Comparison of ENCODE assay signal across 10 cellular contexts in the genomic region with DNA sequence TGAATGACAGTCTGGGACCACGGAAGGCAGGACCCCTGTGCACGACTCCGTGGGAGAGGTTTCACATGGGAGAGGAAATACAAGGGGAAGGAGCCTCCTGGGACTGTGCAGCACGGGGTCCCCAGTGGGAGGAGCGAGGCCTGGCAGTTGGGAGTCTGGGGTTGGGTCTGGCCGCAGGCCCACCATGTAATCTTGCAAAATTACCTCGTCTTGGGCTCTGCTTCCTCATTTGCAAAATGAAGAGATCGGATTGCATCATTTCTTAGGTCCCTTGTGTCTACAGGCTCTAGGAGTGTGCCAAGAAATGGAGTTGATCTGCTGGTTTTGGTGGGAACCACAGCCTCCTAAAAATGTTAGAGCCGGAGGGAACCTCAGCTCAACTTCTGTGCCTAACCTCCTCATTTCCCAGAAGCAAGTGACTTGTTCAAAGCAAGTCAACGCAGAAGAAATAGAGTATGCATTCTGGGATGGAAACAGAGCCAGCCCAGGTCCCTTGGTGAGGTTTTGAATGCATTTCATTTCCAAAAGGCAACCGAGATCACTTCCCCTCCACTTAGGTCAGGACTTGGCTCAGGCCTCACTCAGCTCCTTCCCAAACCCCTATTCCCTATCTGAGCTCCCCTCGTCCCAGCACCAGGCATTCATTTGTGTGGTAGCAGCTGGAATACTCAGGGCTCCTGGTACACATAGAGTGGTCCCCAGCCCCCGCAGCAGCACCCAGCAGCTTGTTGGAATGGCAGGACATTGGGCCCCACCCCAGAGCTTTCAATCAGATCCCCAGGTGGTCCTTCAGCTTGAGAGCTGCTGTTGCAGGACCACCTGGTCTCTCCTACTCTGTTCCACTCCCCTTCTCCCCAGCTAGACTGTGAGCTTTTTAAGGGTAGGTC.
DNase-seq lines count a peak whose midpoint lies in the region; ATAC-seq and TF ChIP-seq lines count a peak whose summit lies in the region.
"Had no signal": no experiment of that assay in that cellular context is flagged by ENCODE, and none has a peak within 500 bp of the region (broad histone marks: within the 10 kb centered on the region; RNA-seq: fewer than 3 reads in every experiment).

No MANE protein-coding gene starts in this region.

- peak; percentile 15 for DNase-seq in NCI-H446 treated with DMSO at 0.1 percent for 48 hours (lab: John Stamatoyannopoulos, UW)
- peak; percentile 32 for DNase-seq in ecto neural progenitor cell (ENCODE audit: low spot score)
- no peak for DNase-seq in foreskin keratinocyte
- DNase-seq in cerebellum (ENCODE audit: low spot score), result no peak
- DNase-seq: amygdala, DND-41 had no signal

- TF ChIP-seq CTCF in C4-2B (conservative IDR thresholded peaks at IDR 0.05) (no peak), nephron (IDR thresholded peaks at IDR 0.05; ENCODE audit: unreplicated experiment in 3 of 3) (no peak), foreskin keratinocyte (conservative IDR thresholded peaks at IDR 0.05) (no peak)

- no peaks in the 10 kb centered on the region for H3K4me1 ChIP-seq in foreskin keratinocyte

- ATAC-seq in HG02970 (IDR thresholded peaks at IDR 0.05; ENCODE audit: low FRiP score, unreplicated experiment) (no peak), foreskin keratinocyte (no peak), HG03135 (IDR thresholded peaks at IDR 0.05; ENCODE audit: unreplicated experiment) (no peak)

- H3K4me3 Mint-ChIP-seq in nephron, result peak overlapping the region in 1 of 3 experiments; percentile 17

- H3K27me3 Mint-ChIP-seq in nephron (ENCODE audit: low read depth), result peaks cover 30% of the 10 kb centered on the region

- no peaks in the 10 kb centered on the region for H3K9me3 Mint-ChIP-seq in nephron

- H3K36me3 Mint-ChIP-seq in nephron (ENCODE audit: low read depth), result no peaks in the 10 kb centered on the region

- H3K27ac Mint-ChIP-seq in nephron, result peak overlapping the region; percentile 72 to 87 (median 73)

- peak overlapping the region; percentile 16 for H3K27ac ChIP-seq in C4-2B
- no peak overlapping the region for H3K27ac ChIP-seq in foreskin keratinocyte

- peaks cover 24% of the 10 kb centered on the region for H3K4me1 Mint-ChIP-seq in nephron

- peaks cover 20% of the 10 kb centered on the region for H3K27me3 ChIP-seq in foreskin keratinocyte

Comparison
In these comparisons a context has a peak if more than half of its experiments do, and no peak if none do; other contexts are left out.
1. DNase-seq: peak in NCI-H446 treated with DMSO at 0.1 percent for 48 hours (single experiment) and ecto neural progenitor cell (single experiment); none in foreskin keratinocyte (0 of 2) and cerebellum (single experiment).